Comparison of ENCODE assay signal across 12 cellular contexts in genomic region chr11:73320786-73321325, GRCh38. TPM values are rescaled to one million over a fixed set of nuclear protein-coding genes. Genes with fewer than 3 reads are reported as not detected.
DNase-seq lines count a peak whose midpoint lies in the region; ATAC-seq, FAIRE-seq and TF ChIP-seq lines count a peak whose summit lies in the region.
"Had no signal": no experiment of that assay in that cellular context is flagged by ENCODE, and none has a peak within 500 bp of the region (broad histone marks: within the 10 kb centered on the region; RNA-seq: fewer than 3 reads in every experiment).

No MANE protein-coding gene starts in this region.

- intact Hi-C loops in GM12878 (cut with micrococcal nuclease; ENCODE audit: unreplicated experiment): no loop called here

- peaks cover 0 to 1% of the 10 kb centered on the region in 2 experiments; a peak in 2 of 4 replicates for H3K36me3 ChIP-seq in GM12878 (ENCODE audit: control insufficient read depth in 2 of 2, insufficient read depth in 2 of 2, low read length in 1 of 2)
- no peaks in the 10 kb centered on the region for H3K36me3 ChIP-seq in right atrium auricular region
- H3K36me3 ChIP-seq in Karpas-422 (ENCODE audit: insufficient read depth, low read length): no peaks in the 10 kb centered on the region

- no peak for TF ChIP-seq RAD21 in GM12878 (IDR thresholded peaks at IDR 0.05; ENCODE audit: insufficient read depth, low read depth, low read length)

- no peak for TF ChIP-seq EP300 in GM12878 (IDR thresholded peaks at IDR 0.05; ENCODE audit: borderline replicate concordance in 1 of 2, control insufficient read depth in 1 of 2, low read depth in 2 of 2, low read length in 2 of 2)

- H3K4me2 ChIP-seq in GM12878 (ENCODE audit: control insufficient read depth, insufficient read depth) (0 out of 2 replicates have a peak overlapping the region, but pooled peaks have one; percentile 51), Karpas-422 (ENCODE audit: low read depth, low read length, poor library complexity, severe bottlenecking) (no peak overlapping the region)

- H3K27ac ChIP-seq in GM12878 (ENCODE audit: control insufficient read depth, insufficient read depth) (peak overlapping the region; percentile 99; the same call in 1 of the 2 replicates), right atrium auricular region (peak overlapping the region; percentile 77 to 78), skin epidermis (peak overlapping the region in 14 of 21 experiments; percentile 2 to 82 (median 46)), Karpas-422 (ENCODE audit: low read length) (no peak overlapping the region)

- H3K9me2 ChIP-seq in Karpas-422 (replicated peaks; ENCODE audit: insufficient read depth, low read length): no peaks in the 10 kb centered on the region

- no peak for TF ChIP-seq CTCF in GM12878 (IDR thresholded peaks at IDR 0.05 in 2 of 3, conservative IDR thresholded peaks at IDR 0.05 in 1 of 3; ENCODE audit: control insufficient read depth in 2 of 3, extremely low read depth in 1 of 3, insufficient read depth in 1 of 3, low read depth in 3 of 3, low read length in 3 of 3)
- no peak for TF ChIP-seq CTCF in right atrium auricular region (IDR thresholded peaks at IDR 0.05)

- no peak for ATAC-seq in GM12878
- ATAC-seq: activated T-cell treated with anti-CD3 and anti-CD28 coated beads, Interleukin-2, amount 50 U/mL, for 4 hours; CD8-positive, alpha-beta T cell had no signal

- no peak for FAIRE-seq in GM12878 (lab: Jason Lieb, UNC)

- 96% methylated on average over 6 of the region's 6 CpGs for WGBS in GM12878 (ENCODE audit: insufficient coverage, insufficient replicate concordance, low lambda C conversion rate, missing lambda C conversion rate)

- no peak overlapping the region for H2AFZ ChIP-seq in GM12878 (ENCODE audit: control insufficient read depth, low read depth, low read length)
- H2AFZ ChIP-seq in Karpas-422 (ENCODE audit: low read length): no peak overlapping the region

- POLR2A ChIA-PET in GM12878 (lab: Charles Lee): interaction anchor here (0.7 to 7.8 kb wide), 3 partner anchors 10 to 129 kb away, joined by 3 to 40 read pairs (median 5); partner anchors contain the start of gene ARHGEF17

- RAD21 ChIA-PET in GM12878 (lab: Charles Lee; ENCODE audit: unreplicated experiment): interaction anchor here (1.4 to 10.5 kb wide), 3 partner anchors 8 to 15 kb away, joined by 3 to 115 read pairs (median 8); partner anchors contain the start of gene ARHGEF17

- H3K9ac ChIP-seq in GM12878 (ENCODE audit: control insufficient read depth, insufficient read depth, low read length) (peak overlapping the region; percentile 10; the same call in 1 of the 2 replicates), Karpas-422 (ENCODE audit: low read length) (no peak overlapping the region)

- no TSS peak for BruUV-seq in GM12878 (replicated peaks; lab: Mats Ljungman, UMichigan)

- CTCF ChIA-PET in GM12878 (lab: Yijun Ruan, JAX): interaction anchor here (0.7 to 3.3 kb wide), 4 partner anchors 10 to 33 kb away, joined by 3 to 24 read pairs (median 4); partner anchors contain the start of gene ARHGEF17

- no peaks in the 10 kb centered on the region for H4K20me1 ChIP-seq in GM12878 (ENCODE audit: control insufficient read depth, insufficient read depth)
- H4K20me1 ChIP-seq in Karpas-422 (ENCODE audit: insufficient read depth, low read depth, low read length): no peaks in the 10 kb centered on the region

- H3K27me3 ChIP-seq in GM12878 (replicated peaks in 1 of 2; ENCODE audit: control insufficient read depth in 2 of 2, insufficient read depth in 2 of 2, low read length in 1 of 2) (no peaks in the 10 kb centered on the region), right atrium auricular region (no peaks in the 10 kb centered on the region), Karpas-422 (ENCODE audit: low read length) (no peaks in the 10 kb centered on the region)

- H3K4me1 ChIP-seq in GM12878 (ENCODE audit: control insufficient read depth, insufficient read depth, low read length) (peaks cover 52% of the 10 kb centered on the region), right atrium auricular region (peaks cover 0 to 99% of the 10 kb centered on the region in 2 donors), Karpas-422 (ENCODE audit: low read length) (peaks cover 12% of the 10 kb centered on the region)

- DNase-seq in HCEC 1CT (peak; percentile 43), GM12878 (ENCODE audit: low read depth, low spot score) (no peak), right atrium auricular region (ENCODE audit: low spot score) (no peak), G401 (ENCODE audit: low spot score) (no peak), D341Med (ENCODE audit: low spot score) (no peak), Karpas-422 (no peak)
- no peak for DNase-seq in stimulated activated CD4-positive, alpha-beta T cell treated with anti-CD3 and anti-CD28 coated beads, Interleukin-1b, Interleukin-23, amount 100 ng/mL, for 48 hours
- DNase-seq: activated T-cell treated with anti-CD3 and anti-CD28 coated beads, Interleukin-2, amount 50 U/mL, for 4 hours; CD8-positive, alpha-beta T cell; NCI-H1417 treated with DMSO at 0.1 percent for 48 hours; occipital lobe had no signal

- H3K9me3 ChIP-seq in GM12878 (replicated peaks; ENCODE audit: control insufficient read depth, insufficient read depth, low read length) (no peaks in the 10 kb centered on the region), right atrium auricular region (no peaks in the 10 kb centered on the region), Karpas-422 (ENCODE audit: low read length) (no peaks in the 10 kb centered on the region)

- no peak overlapping the region for H3K4me3 ChIP-seq in GM12878
- no peak overlapping the region for H3K4me3 ChIP-seq in right atrium auricular region
- no peak overlapping the region for H3K4me3 ChIP-seq in skin epidermis
- H3K4me3 ChIP-seq in Karpas-422 (ENCODE audit: low read length): no peak overlapping the region

- H3K79me2 ChIP-seq in GM12878 (ENCODE audit: control insufficient read depth, insufficient read depth, low read length) (peaks cover 13% of the 10 kb centered on the region), Karpas-422 (ENCODE audit: low read length) (no peaks in the 10 kb centered on the region)

- SMC1A ChIA-PET in GM12878 (lab: Charles Lee; ENCODE audit: uncharacterized antibody, unreplicated experiment): interaction anchor here (7.6 to 11.8 kb wide), 2 partner anchors 7 to 14 kb away, joined by 56 to 106 read pairs; partner anchors contain the start of gene ARHGEF17

- in situ Hi-C loops in GM12878 (cut with MboI): no loop called here
- in situ Hi-C loops in G401 (cut with HindIII; ENCODE audit: low sequenced_read_pairs): no loop called here

- TF ChIP-seq POLR2A in GM12878 (IDR thresholded peaks at IDR 0.05; ENCODE audit: low read depth, low read length): no peak

RNA-seq across cellular contexts. Expression of gene ARHGEF17, which starts 12.8 kb away (rescaled TPM):
- total RNA-seq in GM12878 (2013; cell fraction: nucleolus; rRNA removed): 89.0 and 109 TPM in 2 replicates
- total RNA-seq in GM12878 (2014; rRNA removed) (1.9 and 3.0 TPM in 2 replicates), GM12878 (2014; rRNA removed; fragmentation: Illumina TruSeq; extraction: Trizol) (1.2 and 1.6 TPM in 2 replicates), GM12878 (2021) (3.6 and 5.2 TPM in 2 replicates), right atrium auricular region (10 to 100 TPM; 41.6 to 59.9 TPM)
- polyA plus RNA-seq in GM12878 (2011; ENCODE audit: low read depth): 1.6 TPM
- polyA plus RNA-seq in GM12878 (2011; rRNA removed) (7.2 and 11.0 TPM in 2 replicates), GM12878 (2014; fragmentation: Illumina TruSeq; extraction: Trizol) (1.8 and 1.9 TPM in 2 replicates), GM12878 (2014; fragmentation: Nextera tagmentation; extraction: Ambion mirVana) (under 1 TPM; 0.15 to 0.31 TPM), GM12878 (2014; rRNA removed) (3.5 and 7.0 TPM in 2 replicates), GM12878 (2016; fragmentation: Nextera tagmentation; extraction: Ambion mirVana) (under 1 TPM; 0.20 to 0.27 TPM)
- polyA plus RNA-seq in GM12878 (2011; cell fraction: cytosol; rRNA removed): 13.6 and 18.5 TPM in 2 replicates
- polyA plus RNA-seq in GM12878 (2011; cell fraction: nucleus; rRNA removed): 111 and 113 TPM in 2 replicates
- 5.5 and 5.6 TPM in 2 replicates for polyA plus RNA-seq in GM12878 (2012)
- 17.6 and 36.7 TPM in 2 replicates for polyA minus RNA-seq in GM12878 (2011; rRNA and poly(A)+ RNA removed)
- polyA minus RNA-seq in GM12878 (2011; cell fraction: cytosol; rRNA and poly(A)+ RNA removed): 12.2 and 14.6 TPM in 2 replicates
- 33.4 and 53.6 TPM in 2 replicates for polyA minus RNA-seq in GM12878 (2011; cell fraction: nucleus; rRNA and poly(A)+ RNA removed)
- total RNA-seq in G401 (2014; rRNA removed; shearing (Covaris generic)): 19.9 and 31.0 TPM in 2 replicates
- total RNA-seq in Karpas-422 (2014; rRNA removed; shearing (Covaris generic); ENCODE audit: low replicate concordance): 0.11 TPM in 1 of 2 replicates, not detected in the other

RNA-seq across cellular contexts. Expression of gene P2RY6, which starts 48.7 kb away (rescaled TPM):
- 0.21 TPM in 1 of 2 replicates, not detected in the other for total RNA-seq in GM12878 (2013; cell fraction: nucleolus; rRNA removed)
- total RNA-seq in GM12878 (2014; rRNA removed): 0.23 TPM in 1 of 2 replicates, not detected in the other
- 0.14 TPM in 1 of 2 replicates, not detected in the other for total RNA-seq in GM12878 (2014; rRNA removed; fragmentation: Illumina TruSeq; extraction: Trizol)
- 0.21 and 0.66 TPM in 2 replicates for total RNA-seq in GM12878 (2021)
- polyA plus RNA-seq in GM12878 (2011; ENCODE audit: low read depth): not detected
- polyA plus RNA-seq in GM12878 (2011; rRNA removed): not detected in 2 replicates
- polyA plus RNA-seq in GM12878 (2011; cell fraction: cytosol; rRNA removed): not detected in 2 replicates
- 0.15 and 0.35 TPM in 2 replicates for polyA plus RNA-seq in GM12878 (2011; cell fraction: nucleus; rRNA removed)
- 0.12 and 0.15 TPM in 2 replicates for polyA plus RNA-seq in GM12878 (2012)
- 0.10 TPM in 1 of 2 replicates, not detected in the other for polyA plus RNA-seq in GM12878 (2014; fragmentation: Illumina TruSeq; extraction: Trizol)
- under 1 TPM in 1 of 2 experiments, not detected in 1; 0.05 TPM for polyA plus RNA-seq in GM12878 (2014; fragmentation: Nextera tagmentation; extraction: Ambion mirVana)
- 0.52 and 0.90 TPM in 2 replicates for polyA plus RNA-seq in GM12878 (2014; rRNA removed)
- polyA plus RNA-seq in GM12878 (2016; fragmentation: Nextera tagmentation; extraction: Ambion mirVana): under 1 TPM in 1 of 2 experiments, not detected in 1; 0.24 TPM
- polyA minus RNA-seq in GM12878 (2011; rRNA and poly(A)+ RNA removed): not detected in 2 replicates
- polyA minus RNA-seq in GM12878 (2011; cell fraction: cytosol; rRNA and poly(A)+ RNA removed): not detected in 2 replicates
- polyA minus RNA-seq in GM12878 (2011; cell fraction: nucleus; rRNA and poly(A)+ RNA removed): not detected in 2 replicates
- 1 to 10 TPM in 1 of 2 donors, under 1 TPM in 1; 0.19 to 1.9 TPM for total RNA-seq in right atrium auricular region
- total RNA-seq in G401 (2014; rRNA removed; shearing (Covaris generic)): not detected in 2 replicates
- total RNA-seq in Karpas-422 (2014; rRNA removed; shearing (Covaris generic); ENCODE audit: low replicate concordance): not detected in 2 replicates
- total RNA-seq: activated T-cell treated with anti-CD3 and anti-CD28 coated beads, Interleukin-2, amount 50 U/mL, for 4 hours; CD8-positive, alpha-beta T cell; occipital lobe had no signal

RNA-seq across cellular contexts. Expression of gene RELT, which starts 55.3 kb away (rescaled TPM):
- 89.6 and 94.7 TPM in 2 replicates for total RNA-seq in GM12878 (2013; cell fraction: nucleolus; rRNA removed)
- total RNA-seq in GM12878 (2014; rRNA removed): 19.8 and 23.4 TPM in 2 replicates
- 10.4 and 10.5 TPM in 2 replicates for total RNA-seq in GM12878 (2014; rRNA removed; fragmentation: Illumina TruSeq; extraction: Trizol)
- total RNA-seq in GM12878 (2021): 27.9 and 28.5 TPM in 2 replicates
- 5.2 TPM for polyA plus RNA-seq in GM12878 (2011; ENCODE audit: low read depth)
- polyA plus RNA-seq in GM12878 (2011; rRNA removed): 7.9 and 13.0 TPM in 2 replicates
- polyA plus RNA-seq in GM12878 (2011; cell fraction: cytosol; rRNA removed): 17.2 and 25.3 TPM in 2 replicates
- 96.7 and 106 TPM in 2 replicates for polyA plus RNA-seq in GM12878 (2011; cell fraction: nucleus; rRNA removed)
- polyA plus RNA-seq in GM12878 (2012): 16.1 and 16.3 TPM in 2 replicates
- 2.5 and 8.4 TPM in 2 replicates for polyA plus RNA-seq in GM12878 (2014; fragmentation: Illumina TruSeq; extraction: Trizol)
- polyA plus RNA-seq in GM12878 (2014; fragmentation: Nextera tagmentation; extraction: Ambion mirVana): 1 to 10 TPM; 1.2 to 3.0 TPM
- 21.1 and 23.6 TPM in 2 replicates for polyA plus RNA-seq in GM12878 (2014; rRNA removed)
- polyA plus RNA-seq in GM12878 (2016; fragmentation: Nextera tagmentation; extraction: Ambion mirVana): 10 to 100 TPM in 1 of 2 experiments, 1 to 10 TPM in 1; 8.8 to 11.1 TPM
- 10.7 and 22.1 TPM in 2 replicates for polyA minus RNA-seq in GM12878 (2011; rRNA and poly(A)+ RNA removed)
- polyA minus RNA-seq in GM12878 (2011; cell fraction: cytosol; rRNA and poly(A)+ RNA removed): 8.4 and 10.4 TPM in 2 replicates
- 24.1 and 45.4 TPM in 2 replicates for polyA minus RNA-seq in GM12878 (2011; cell fraction: nucleus; rRNA and poly(A)+ RNA removed)
- total RNA-seq in right atrium auricular region: 1 to 10 TPM; 2.0 to 7.0 TPM
- 6.2 and 6.7 TPM in 2 replicates for total RNA-seq in G401 (2014; rRNA removed; shearing (Covaris generic))
- 21.7 and 54.2 TPM in 2 replicates for total RNA-seq in Karpas-422 (2014; rRNA removed; shearing (Covaris generic); ENCODE audit: low replicate concordance)
